Comparison of ENCODE assay signal across 26 cellular contexts in genomic region chr10:70142555-70142954, GRCh38. TPM values are rescaled to one million over a fixed set of nuclear protein-coding genes. Genes with fewer than 3 reads are reported as not detected.
DNase-seq lines count a peak whose midpoint lies in the region; ATAC-seq, FAIRE-seq and TF ChIP-seq lines count a peak whose summit lies in the region.
"Had no signal": no experiment of that assay in that cellular context is flagged by ENCODE, and none has a peak within 500 bp of the region (broad histone marks: within the 10 kb centered on the region; RNA-seq: fewer than 3 reads in every experiment).

No MANE protein-coding gene starts in this region.

- H3K36me3 Mint-ChIP-seq in astrocyte (ENCODE audit: low read depth, unreplicated experiment): peaks cover 8% of the 10 kb centered on the region

- POLR2A ChIA-PET in PC-3 (lab: Charles Lee; ENCODE audit: unreplicated experiment): no interaction called here

- H3K27ac ChIP-seq in astrocyte (ENCODE audit: low read depth, low read length) (no peak overlapping the region), neuronal stem cell (replicated peaks; ENCODE audit: low read length) (no peak overlapping the region), spleen (no peak overlapping the region), PC-3 (ENCODE audit: low read length) (no peak overlapping the region)
- H3K27ac ChIP-seq: A549; BLaER1 treated with 17β-estradiol and CSF1 and Interleukin-3, amounts not matched to agents 10 nM and 100 nM had no signal

- no peak overlapping the region for H3K4me3 ChIP-seq in H7 (ENCODE audit: insufficient read depth, low read depth, low read length)
- no peak overlapping the region for H3K4me3 ChIP-seq in astrocyte (ENCODE audit: insufficient read depth, low read depth, low read length)
- H3K4me3 ChIP-seq in neuronal stem cell (ENCODE audit: low read length in 2 of 2): no peak overlapping the region
- no peak overlapping the region for H3K4me3 ChIP-seq in spleen
- no peak overlapping the region for H3K4me3 ChIP-seq in PC-3 (ENCODE audit: low read length)
- H3K4me3 ChIP-seq: A549; BLaER1 treated with 17β-estradiol and CSF1 and Interleukin-3, amounts not matched to agents 10 nM and 100 nM had no signal

- H2BK12ac ChIP-seq in neuronal stem cell (ENCODE audit: low read length): no peak overlapping the region

- peak; percentile 24 for DNase-seq in H7
- no peak for DNase-seq in astrocyte (ENCODE audit: low read depth)
- DNase-seq in neuronal stem cell (ENCODE audit: low spot score): no peak
- DNase-seq in spleen: peak; percentile 61
- no peak for DNase-seq in PC-3
- DNase-seq in NCI-H748 (lab: John Stamatoyannopoulos, UW; ENCODE audit: unreplicated experiment): no peak
- no peak for DNase-seq in kidney tubule cell (ENCODE audit: low spot score)
- DNase-seq: 8988T; ACHN; AML-193; BE2C; CD4-positive, alpha-beta T cell; CD8-positive, alpha-beta memory T cell; DMS 273 treated with DMSO at 0.1 percent for 48 hours; DMS79; EL; GDM1; GOT3; HCEC 1CT had no signal

- WGBS in neuronal stem cell (ENCODE audit: extremely low coverage in 2 of 2, insufficient read length in 2 of 2, insufficient replicate concordance in 1 of 2), 2 donors: no CpG with 5 or more reads among the region's 10 CpGs
- WGBS in spleen, 5 donors: 89 to 95% (median 91%) methylated on average over 6 to 10 of the region's 10 CpGs

- no peak for TF ChIP-seq POLR2A in spleen (IDR thresholded peaks at IDR 0.05)

- no peak overlapping the region for H2BK120ac ChIP-seq in neuronal stem cell (ENCODE audit: low read depth, low read length)

- H3K9me3 Mint-ChIP-seq in astrocyte (ENCODE audit: unreplicated experiment): no peaks in the 10 kb centered on the region
- H3K9me3 Mint-ChIP-seq: CD14-positive monocyte; CD4-positive, alpha-beta T cell; CD8-positive, alpha-beta memory T cell had no signal

- H3K4me1 Mint-ChIP-seq in astrocyte (ENCODE audit: low read depth, unreplicated experiment): peaks cover 4% of the 10 kb centered on the region

- peaks cover 9% of the 10 kb centered on the region for H3F3A ChIP-seq in PC-3 (ENCODE audit: low read length, unreplicated experiment)

- H3K4me3 Mint-ChIP-seq in astrocyte (ENCODE audit: unreplicated experiment): no peak overlapping the region
- H3K4me3 Mint-ChIP-seq: CD14-positive monocyte had no signal

- H3K9me3 ChIP-seq in astrocyte (ENCODE audit: insufficient read depth, low read depth, low read length) (no peaks in the 10 kb centered on the region), neuronal stem cell (replicated peaks in 1 of 2; ENCODE audit: control insufficient read depth in 2 of 2, insufficient read depth in 1 of 2, low read depth in 1 of 2, low read length in 2 of 2) (no peaks in the 10 kb centered on the region), spleen (no peaks in the 10 kb centered on the region), PC-3 (ENCODE audit: low read length) (no peaks in the 10 kb centered on the region)
- H3K9me3 ChIP-seq: A549; BE2C; BLaER1 treated with 17β-estradiol and CSF1 and Interleukin-3, amounts not matched to agents 10 nM and 100 nM had no signal

- no peak overlapping the region for H2BK15ac ChIP-seq in neuronal stem cell (ENCODE audit: low read length)

- H3K27me3 Mint-ChIP-seq in astrocyte (ENCODE audit: low read depth, unreplicated experiment): no peaks in the 10 kb centered on the region
- H3K27me3 Mint-ChIP-seq: CD4-positive, alpha-beta T cell; CD8-positive, alpha-beta memory T cell had no signal

- H3K4ac ChIP-seq in neuronal stem cell (ENCODE audit: low read length): no peak overlapping the region

- H4K91ac ChIP-seq in neuronal stem cell (ENCODE audit: low read depth, low read length, poor library complexity): no peak overlapping the region

- H3K36me3 ChIP-seq in H7 (replicated peaks; ENCODE audit: control insufficient read depth, insufficient read depth, low read length): no peaks in the 10 kb centered on the region
- H3K36me3 ChIP-seq in astrocyte (ENCODE audit: insufficient read depth, low read length): peaks cover 3% of the 10 kb centered on the region
- H3K36me3 ChIP-seq in neuronal stem cell (replicated peaks in 1 of 2; ENCODE audit: control insufficient read depth in 2 of 2, insufficient read depth in 2 of 2, low read length in 2 of 2): peaks cover 0 to 2% of the 10 kb centered on the region in 2 donors
- H3K36me3 ChIP-seq in spleen: peaks cover 0 to 43% (median 8%) of the 10 kb centered on the region in 6 donors
- peaks cover 14% of the 10 kb centered on the region for H3K36me3 ChIP-seq in PC-3 (ENCODE audit: low read depth, low read length)
- H3K36me3 ChIP-seq: BE2C had no signal

- H3K27ac Mint-ChIP-seq in astrocyte (ENCODE audit: unreplicated experiment): peak overlapping the region; percentile 7
- H3K27ac Mint-ChIP-seq: CD4-positive, alpha-beta T cell had no signal

- H3K4me1 ChIP-seq in astrocyte (ENCODE audit: insufficient read depth, low read length) (peaks cover 18% of the 10 kb centered on the region), neuronal stem cell (ENCODE audit: control insufficient read depth in 2 of 2, insufficient read depth in 1 of 2, low read depth in 1 of 2, low read length in 2 of 2) (peaks cover 5 to 7% of the 10 kb centered on the region in 2 donors), spleen (peaks cover 12 to 40% (median 27%) of the 10 kb centered on the region in 6 donors), PC-3 (ENCODE audit: insufficient read depth, low read length) (peaks cover 25% of the 10 kb centered on the region)
- H3K4me1 ChIP-seq: BE2C had no signal

- H2BK5ac ChIP-seq in neuronal stem cell (ENCODE audit: low read length): no peak overlapping the region

- BruUV-seq in PC-3 (replicated peaks; lab: Mats Ljungman, UMichigan): no TSS peak

- ATAC-seq in PC-3: no peak
- ATAC-seq: A549 had no signal

- no peak overlapping the region for H2AK5ac ChIP-seq in neuronal stem cell (ENCODE audit: low read depth, low read length)

- no peak for TF ChIP-seq CTCF in astrocyte (IDR thresholded peaks at IDR 0.05; ENCODE audit: insufficient read depth, low read depth, low read length)
- TF ChIP-seq CTCF in spleen (IDR thresholded peaks at IDR 0.05 in 8 of 11, conservative IDR thresholded peaks at IDR 0.05 in 3 of 11): no peak
- TF ChIP-seq CTCF in PC-3 (conservative IDR thresholded peaks at IDR 0.05; ENCODE audit: low read depth, low read length): no peak

- H3K79me1 ChIP-seq in neuronal stem cell (ENCODE audit: low read depth, low read length): no peaks in the 10 kb centered on the region

- H2AFZ ChIP-seq in astrocyte (ENCODE audit: low read depth, low read length): no peak overlapping the region
- no peak overlapping the region for H2AFZ ChIP-seq in neuronal stem cell (ENCODE audit: low read length)
- no peak overlapping the region for H2AFZ ChIP-seq in PC-3 (ENCODE audit: low read length)

- CTCF ChIA-PET in PC-3 (lab: Charles Lee): no interaction called here

- H3K27me3 ChIP-seq in H7 (ENCODE audit: control insufficient read depth, insufficient read depth, low read length) (peaks cover 5% of the 10 kb centered on the region; the same call in 1 of the 2 replicates), astrocyte (ENCODE audit: insufficient read depth, low read length) (no peaks in the 10 kb centered on the region), neuronal stem cell (ENCODE audit: control insufficient read depth in 3 of 3, insufficient read depth in 3 of 3, low read depth in 1 of 3, low read length in 3 of 3) (no peaks in the 10 kb centered on the region), spleen (replicated peaks in 1 of 7) (no peaks in the 10 kb centered on the region), PC-3 (ENCODE audit: low read length) (no peaks in the 10 kb centered on the region)
- H3K27me3 ChIP-seq: BE2C; BLaER1 treated with 17β-estradiol and CSF1 and Interleukin-3, amounts not matched to agents 10 nM and 100 nM had no signal

- H3K79me2 ChIP-seq in astrocyte (ENCODE audit: insufficient read depth, low read length) (peaks cover 21% of the 10 kb centered on the region), PC-3 (ENCODE audit: low read length) (peaks cover 39% of the 10 kb centered on the region)

- intact Hi-C loops in spleen (cut with DNase I; ENCODE audit: low total_unique reads) (no loop called here), PC-3 (cut with micrococcal nuclease) (no loop called here)

- no peak for FAIRE-seq in astrocyte (lab: Jason Lieb, UNC)
- FAIRE-seq: A549, D721Med, GM12891, GM18507, H54 had no signal

- H3K4me2 ChIP-seq in astrocyte (ENCODE audit: low read length) (no peak overlapping the region), neuronal stem cell (ENCODE audit: insufficient read depth, low read length, poor library complexity, severe bottlenecking) (no peak overlapping the region), PC-3 (ENCODE audit: low read length) (no peak overlapping the region)
- H3K4me2 ChIP-seq: A549; BLaER1 treated with 17β-estradiol and CSF1 and Interleukin-3, amounts not matched to agents 10 nM and 100 nM had no signal

- H3K14ac ChIP-seq in neuronal stem cell (ENCODE audit: low read length): no peak overlapping the region

- no peak overlapping the region for H3K18ac ChIP-seq in neuronal stem cell (ENCODE audit: low read length)

- H3K9me2 ChIP-seq in PC-3 (replicated peaks; ENCODE audit: low read length): no peaks in the 10 kb centered on the region

- no peak overlapping the region for H3K23ac ChIP-seq in neuronal stem cell (ENCODE audit: low read depth, low read length, poor library complexity)

- H3K9ac ChIP-seq in astrocyte (ENCODE audit: low read length): no peak overlapping the region
- peak overlapping the region; percentile 65 for H3K9ac ChIP-seq in neuronal stem cell (ENCODE audit: low read depth, low read length, poor library complexity)
- H3K9ac ChIP-seq in PC-3 (ENCODE audit: low read length): no peak overlapping the region
- H3K9ac ChIP-seq: BLaER1 treated with 17β-estradiol and CSF1 and Interleukin-3, amounts not matched to agents 10 nM and 100 nM had no signal

- H4K20me1 ChIP-seq in astrocyte (ENCODE audit: insufficient read depth, low read length) (peaks cover 41% of the 10 kb centered on the region), PC-3 (ENCODE audit: low read length) (no peaks in the 10 kb centered on the region; the same call in 1 of the 2 replicates)

- no peak overlapping the region for H4K8ac ChIP-seq in neuronal stem cell (ENCODE audit: low read depth, low read length)

RNA-seq across cellular contexts. Expression of gene TYSND1, which starts 3.9 kb away (rescaled TPM):
- total RNA-seq in H7 (2014; rRNA removed; shearing (Covaris generic)): 25.3 and 32.6 TPM in 2 replicates
- total RNA-seq in astrocyte: 8.7 and 8.9 TPM in 2 replicates
- polyA plus RNA-seq in neuronal stem cell (2013, experiment 1 of 2): 9.2 TPM
- 8.7 TPM for polyA plus RNA-seq in neuronal stem cell (2013, experiment 2 of 2)
- total RNA-seq in spleen: 10 to 100 TPM; 14.1 to 20.3 (median 16.6) TPM
- 10 to 100 TPM; 15.2 to 20.9 (median 19.2) TPM for polyA plus RNA-seq in spleen
- 78.2 and 87.3 TPM in 2 replicates for total RNA-seq in PC-3 (2014; rRNA removed)

RNA-seq across cellular contexts. Expression of gene AIFM2, which starts 9.9 kb away (rescaled TPM):
- total RNA-seq in H7 (2014; rRNA removed; shearing (Covaris generic)): 4.0 and 5.1 TPM in 2 replicates
- total RNA-seq in astrocyte (7.1 and 7.5 TPM in 2 replicates), spleen (1 to 10 TPM; 5.1 to 9.4 (median 8.7) TPM), PC-3 (2014; rRNA removed) (29.2 and 39.0 TPM in 2 replicates)
- 0.95 TPM for polyA plus RNA-seq in neuronal stem cell (2013, experiment 1 of 2)
- polyA plus RNA-seq in neuronal stem cell (2013, experiment 2 of 2): 1.1 TPM
- polyA plus RNA-seq in spleen: 1 to 10 TPM; 4.3 to 6.2 (median 6.2) TPM

RNA-seq across cellular contexts. Expression of gene SAR1A, which starts 27.8 kb away (rescaled TPM):
- total RNA-seq in H7 (2014; rRNA removed; shearing (Covaris generic)): 78.0 and 84.1 TPM in 2 replicates
- 228 and 239 TPM in 2 replicates for total RNA-seq in astrocyte
- 62.1 TPM for polyA plus RNA-seq in neuronal stem cell (2013, experiment 1 of 2)
- 66.0 TPM for polyA plus RNA-seq in neuronal stem cell (2013, experiment 2 of 2)
- 100 to 1,000 TPM in 1 of 7 donors, 10 to 100 TPM in 6; 63.6 to 107 (median 79.5) TPM for total RNA-seq in spleen
- 10 to 100 TPM; 27.3 to 33.2 (median 28.4) TPM for polyA plus RNA-seq in spleen
- total RNA-seq in PC-3 (2014; rRNA removed): 161 and 213 TPM in 2 replicates

Comparison
In these comparisons a context has a peak if more than half of its experiments do, and no peak if none do; other contexts are left out.
1. DNase-seq: peak in H7 (single experiment) and spleen (single experiment); none in astrocyte (single experiment), neuronal stem cell (single experiment), PC-3 (single experiment), NCI-H748 (single experiment) and kidney tubule cell (single experiment).